Comparison of ENCODE assay signal across 9 cellular contexts in the genomic region with DNA sequence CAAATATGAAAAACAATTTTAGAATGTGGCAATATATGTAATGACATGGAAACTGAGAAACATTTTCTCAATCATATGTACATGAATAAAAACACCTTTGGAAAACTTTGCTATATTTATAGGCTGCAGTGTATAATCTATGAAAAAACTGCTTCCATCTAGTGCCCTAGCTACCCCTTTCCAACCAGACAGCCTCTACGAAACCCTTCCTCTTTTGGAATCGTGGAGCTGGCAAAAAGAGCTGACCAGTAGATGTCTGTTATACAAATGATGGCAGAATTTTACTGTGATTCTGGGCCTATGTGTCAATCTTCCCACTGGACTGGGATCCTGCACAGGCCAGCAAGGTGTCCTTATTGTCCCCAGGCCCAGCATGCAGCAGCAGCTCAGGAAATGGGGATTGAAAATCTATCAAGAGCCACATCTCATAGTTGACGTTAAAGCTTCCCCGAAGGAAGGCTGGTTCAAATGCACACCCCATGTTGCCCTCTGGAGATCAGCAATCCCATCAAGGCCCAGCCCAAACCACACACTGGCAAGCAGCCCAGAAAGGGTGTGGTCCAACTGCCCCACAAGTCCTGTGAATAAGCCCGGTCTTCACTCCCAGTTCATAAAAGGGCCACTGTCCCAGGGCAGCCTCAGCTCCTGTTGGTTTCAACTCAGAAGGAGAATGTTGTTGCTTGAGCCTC. TPM values are rescaled to one million over a fixed set of nuclear protein-coding genes. Genes with fewer than 3 reads are reported as not detected.
A peak's percentile ranks its signal among the peaks of the same experiment; 100 is the strongest.
DNase-seq lines count a peak whose midpoint lies in the region; ATAC-seq, FAIRE-seq and TF ChIP-seq lines count a peak whose summit lies in the region.
"Had no signal": no experiment of that assay in that cellular context is flagged by ENCODE, and none has a peak within 500 bp of the region (broad histone marks: within the 10 kb centered on the region; RNA-seq: fewer than 3 reads in every experiment).

No MANE protein-coding gene starts in this region.

- TF ChIP-seq CTCF in hepatocyte (IDR thresholded peaks at IDR 0.05; ENCODE audit: poor library complexity) = no peak

- no peak overlapping the region for H2AFZ ChIP-seq in hepatocyte

- no peak for FAIRE-seq in small intestine (lab: Jason Lieb, UNC)

- no peaks in the 10 kb centered on the region for H3K79me2 ChIP-seq in hepatocyte

- no peaks in the 10 kb centered on the region for H3K36me3 ChIP-seq in hepatocyte (replicated peaks; ENCODE audit: insufficient read depth, low read depth)
- no peaks in the 10 kb centered on the region for H3K36me3 ChIP-seq in small intestine (ENCODE audit: control insufficient read depth in 2 of 2, insufficient read depth in 2 of 2, low read length in 2 of 2)
- H3K36me3 ChIP-seq: cardiac muscle cell had no signal

- DNase-seq in Ammon's horn (ENCODE audit: low spot score) (peak; percentile 92), KBM-7 (peak; percentile 88), amniotic stem cell (lab: John Stamatoyannopoulos, UW) (peak; percentile 71), hepatocyte (ENCODE audit: low spot score) (peak; percentile 74), small intestine (peak; percentile 99)

- H3K27me3 ChIP-seq in hepatocyte = no peaks in the 10 kb centered on the region
- no peaks in the 10 kb centered on the region for H3K27me3 ChIP-seq in small intestine (ENCODE audit: control insufficient read depth in 2 of 2, insufficient read depth in 2 of 2, low read length in 2 of 2)
- H3K27me3 ChIP-seq: cardiac muscle cell had no signal

- peak overlapping the region; percentile 41 for H3K4me2 ChIP-seq in hepatocyte

- WGBS in hepatocyte (ENCODE audit: low lambda C conversion rate, missing lambda C conversion rate) = 60% methylated on average over 5 of the region's 5 CpGs
- WGBS in small intestine, 3 donors = 16 to 25% (median 23%) methylated on average over 5 of the region's 5 CpGs

- in situ Hi-C loops in KBM-7 (cut with MboI; ENCODE audit: low pct_unique_long_range_greater_than_20kb, low sequenced_read_pairs) = loop anchor here (25.0 kb wide), 1 partner anchor 480 kb away; no protein-coding TSS in a partner anchor

- H3K4me3 ChIP-seq in hepatocyte (no peak overlapping the region), small intestine (ENCODE audit: low read depth in 1 of 2, low read length in 2 of 2) (peak overlapping the region in 1 of 2 donors; percentile 51)
- H3K4me3 ChIP-seq: cardiac muscle cell had no signal

- H3K4me1 ChIP-seq in hepatocyte (ENCODE audit: insufficient read depth) = peaks cover 12% of the 10 kb centered on the region
- H3K4me1 ChIP-seq in small intestine (ENCODE audit: control insufficient read depth in 2 of 2, insufficient read depth in 1 of 2, low read depth in 1 of 2, low read length in 1 of 2) = peaks cover 0 to 3% of the 10 kb centered on the region in 2 donors

- H4K20me1 ChIP-seq in hepatocyte (ENCODE audit: insufficient read depth, poor library complexity, severe bottlenecking) = no peaks in the 10 kb centered on the region

- H3K9me3 ChIP-seq in hepatocyte (ENCODE audit: low read depth) = no peaks in the 10 kb centered on the region
- no peaks in the 10 kb centered on the region for H3K9me3 ChIP-seq in small intestine (ENCODE audit: control insufficient read depth, low read depth)

- no peaks in the 10 kb centered on the region for H3K9me2 ChIP-seq in hepatocyte (replicated peaks; ENCODE audit: insufficient read depth)

- peak overlapping the region; percentile 81 for H3K27ac ChIP-seq in hepatocyte
- H3K27ac ChIP-seq in small intestine (ENCODE audit: low read depth in 1 of 2, low read length in 1 of 2) = peak overlapping the region; percentile 87 to 91
- H3K27ac ChIP-seq: cardiac muscle cell had no signal

- ATAC-seq in GM21526 (IDR thresholded peaks at IDR 0.05; ENCODE audit: low FRiP score, unreplicated experiment) (no peak), GM19397 (IDR thresholded peaks at IDR 0.05; ENCODE audit: unreplicated experiment) (no peak), HG03097 (IDR thresholded peaks at IDR 0.05; ENCODE audit: low FRiP score, unreplicated experiment) (no peak)

RNA-seq across cellular contexts. Expression of gene FAM20B, which starts 8.9 kb away (rescaled TPM):
- total RNA-seq in hepatocyte = 26.0 and 37.6 TPM in 2 replicates
- polyA plus RNA-seq in hepatocyte (8.2 and 9.2 TPM in 2 replicates), small intestine (10 to 100 TPM in 1 of 3 donors, 1 to 10 TPM in 2; 5.4 to 14.7 (median 6.7) TPM)
